ENCODE assay signal across 1 cellular context in genomic region chr11:587978-588380, GRCh38.
TF ChIP-seq lines count a peak whose summit lies in the region.

No MANE protein-coding gene starts in this region.

TF ChIP-seq in liver, 16 proteins besides CTCF, POLR2A, EP300 and RAD21 (continued from another document):
- TF ChIP-seq TAF1 (conservative IDR thresholded peaks at IDR 0.05) (no peak), HNF4A (conservative IDR thresholded peaks at IDR 0.05) (peak; percentile 98), MAX (IDR thresholded peaks at IDR 0.05) (no peak), GABPA (IDR thresholded peaks at IDR 0.05 in 1 of 2, conservative IDR thresholded peaks at IDR 0.05 in 1 of 2) (peak in 1 of 2 donors; percentile 68), ZBTB33 (IDR thresholded peaks at IDR 0.05) (no peak), EGR1 (IDR thresholded peaks at IDR 0.05; ENCODE audit: low read depth in 2 of 2) (peak in 1 of 2 donors; percentile 32), ATF3 (IDR thresholded peaks at IDR 0.05) (peak; percentile 99), JUND (IDR thresholded peaks at IDR 0.05) (peak; percentile 100), SP1 (IDR thresholded peaks at IDR 0.05) (peak; percentile 86), NR2F2 (IDR thresholded peaks at IDR 0.05) (peak; percentile 75), FOXA2 (IDR thresholded peaks at IDR 0.05) (peak; percentile 54), HNF4G (IDR thresholded peaks at IDR 0.05) (peak; percentile 88), FOXA1 (IDR thresholded peaks at IDR 0.05) (no peak), REST (IDR thresholded peaks at IDR 0.05) (peak; percentile 56), YY1 (IDR thresholded peaks at IDR 0.05) (peak; percentile 63)
